In genomic region chr17:69018022-69018615, GRCh38 we compare ENCODE assay signal across 1 cellular context.
TF ChIP-seq lines count a peak whose summit lies in the region.

No MANE protein-coding gene starts in this region.

TF ChIP-seq in HepG2, 621 proteins besides CTCF, POLR2A, EP300 and RAD21 (continued from another document and continues in another):
- TF ChIP-seq HNF1A (IDR thresholded peaks at IDR 0.05; ENCODE audit: low read depth) (peak; percentile 78), HNF1A (CRISPR knock-in tag; IDR thresholded peaks at IDR 0.05; ENCODE audit: borderline replicate concordance) (no peak), GRHL1 (CRISPR knock-in tag; conservative IDR thresholded peaks at IDR 0.05) (no peak), ZNF576 (CRISPR knock-in tag; IDR thresholded peaks at IDR 0.05) (no peak), ZNF670 (CRISPR knock-in tag; IDR thresholded peaks at IDR 0.05; ENCODE audit: borderline replicate concordance) (no peak), RARA (CRISPR knock-in tag; IDR thresholded peaks at IDR 0.05) (0 out of 2 replicates have a peak, but pooled peaks have one; percentile 19), HOMEZ (CRISPR knock-in tag; IDR thresholded peaks at IDR 0.05; ENCODE audit: low read depth) (no peak; the same call in 1 of the 2 replicates), ZNF557 (CRISPR knock-in tag; IDR thresholded peaks at IDR 0.05) (no peak), GATAD2A (CRISPR knock-in tag; IDR thresholded peaks at IDR 0.05) (peak; percentile 75), BHLHE40 (IDR thresholded peaks at IDR 0.05; ENCODE audit: low read length) (no peak), PPARG (CRISPR knock-in tag; conservative IDR thresholded peaks at IDR 0.05) (peak; percentile 65; the same call in 1 of the 2 replicates), AHDC1 (CRISPR knock-in tag; IDR thresholded peaks at IDR 0.05; ENCODE audit: borderline replicate concordance) (peak; percentile 76; the same call in 1 of the 2 replicates), NR2C2 (CRISPR knock-in tag; IDR thresholded peaks at IDR 0.05; ENCODE audit: borderline replicate concordance) (no peak), ZNF33B (CRISPR knock-in tag; IDR thresholded peaks at IDR 0.05) (no peak), FOXP4 (CRISPR knock-in tag; IDR thresholded peaks at IDR 0.05) (no peak; the same call in 1 of the 2 replicates), HES4 (CRISPR knock-in tag; IDR thresholded peaks at IDR 0.05; ENCODE audit: borderline replicate concordance) (no peak), MED1 (CRISPR knock-in tag; IDR thresholded peaks at IDR 0.05) (peak; percentile 32; the same call in 1 of the 2 replicates), NR2F6 (IDR thresholded peaks at IDR 0.05) (peak; percentile 67), NR2F6 (CRISPR knock-in tag; IDR thresholded peaks at IDR 0.05) (peak; percentile 30; the same call in 1 of the 2 replicates), ZNF138 (CRISPR knock-in tag; IDR thresholded peaks at IDR 0.05; ENCODE audit: low read depth) (no peak), PAXIP1 (CRISPR knock-in tag; conservative IDR thresholded peaks at IDR 0.05) (peak; percentile 82), TGIF2 (CRISPR knock-in tag; IDR thresholded peaks at IDR 0.05) (no peak), RERE (CRISPR knock-in tag; IDR thresholded peaks at IDR 0.05; ENCODE audit: low read depth) (no peak), SMARCC2 (IDR thresholded peaks at IDR 0.05) (no peak), GFI1 (CRISPR knock-in tag; IDR thresholded peaks at IDR 0.05; ENCODE audit: borderline replicate concordance) (peak; percentile 68; the same call in 1 of the 2 replicates)
